20 cellular contexts compared by ENCODE assay signal in the genomic region with DNA sequence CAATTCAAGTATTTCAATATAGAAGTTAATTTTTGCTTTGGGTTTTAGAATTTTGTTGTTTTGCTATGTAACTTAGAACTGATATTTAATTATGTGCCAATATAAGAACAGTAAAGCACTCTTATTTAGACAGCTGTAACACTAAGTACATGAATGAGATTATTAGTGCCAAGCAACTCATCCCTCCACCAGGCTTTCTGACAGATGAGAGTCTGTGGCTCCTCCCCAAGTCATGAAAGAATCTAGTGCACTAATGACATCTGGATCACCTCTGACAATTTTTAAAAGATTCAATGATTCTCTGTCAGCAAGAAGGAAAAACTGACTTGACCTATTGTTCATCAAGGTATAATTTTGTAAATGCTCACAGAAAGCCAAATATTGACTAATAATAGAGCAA.
DNase-seq lines count a peak whose midpoint lies in the region; ATAC-seq lines count a peak whose summit lies in the region.
"Had no signal": no experiment of that assay in that cellular context is flagged by ENCODE, and none has a peak within 500 bp of the region (broad histone marks: within the 10 kb centered on the region; RNA-seq: fewer than 3 reads in every experiment).

No MANE protein-coding gene starts in this region.

- DNase-seq in DMS53 (lab: John Stamatoyannopoulos, UW): peak; percentile 44
- DNase-seq in NCI-H2227 (lab: John Stamatoyannopoulos, UW; ENCODE audit: unreplicated experiment): peak; percentile 39
- no peak for DNase-seq in caudate nucleus (lab: John Stamatoyannopoulos, UW)
- DNase-seq in pons (ENCODE audit: low spot score): peak; percentile 81
- DNase-seq in ureter (ENCODE audit: low spot score): no peak
- DNase-seq in dermis blood vessel endothelial cell: no peak
- DNase-seq: activated CD4-positive, alpha-beta T cell treated with anti-CD3 and anti-CD28 coated beads, Interleukin-2, amount 10 ng/mL, durations not matched to agents 7 days and 5 days; activated CD8-positive, alpha-beta memory T cell treated with anti-CD3 and anti-CD28 coated beads, Interleukin-2, amount 10 ng/mL, durations not matched to agents 7 days and 5 days; aorta; C1 segment of cervical spinal cord; Calu3; islet precursor cell; NCI-H1092 treated with DMSO at 0.1 percent for 48 hours; NCI-H526; nephron progenitor cell; PC-9; posterior cingulate gyrus; T-helper 9 cell had no signal

- ATAC-seq in HG03442 (IDR thresholded peaks at IDR 0.05; ENCODE audit: unreplicated experiment): no peak
- ATAC-seq: activated CD8-positive, alpha-beta memory T cell treated with anti-CD3 and anti-CD28 coated beads, Interleukin-2, amount 10 ng/mL, durations not matched to agents 7 days and 5 days had no signal

- H3K27ac ChIP-seq in caudate nucleus (ENCODE audit: low read depth, low read length): peak overlapping the region; percentile 4
- H3K27ac ChIP-seq: HL-60, PC-9 had no signal

Comparison
In these comparisons a context has a peak if more than half of its experiments do, and no peak if none do; other contexts are left out.
1. DNase-seq: peak in DMS53 (single experiment), NCI-H2227 (single experiment) and pons (single experiment); none in caudate nucleus (0 of 61), ureter (single experiment) and dermis blood vessel endothelial cell (single experiment).